Comparison of ENCODE assay signal across 1 cellular context in the genomic region with DNA sequence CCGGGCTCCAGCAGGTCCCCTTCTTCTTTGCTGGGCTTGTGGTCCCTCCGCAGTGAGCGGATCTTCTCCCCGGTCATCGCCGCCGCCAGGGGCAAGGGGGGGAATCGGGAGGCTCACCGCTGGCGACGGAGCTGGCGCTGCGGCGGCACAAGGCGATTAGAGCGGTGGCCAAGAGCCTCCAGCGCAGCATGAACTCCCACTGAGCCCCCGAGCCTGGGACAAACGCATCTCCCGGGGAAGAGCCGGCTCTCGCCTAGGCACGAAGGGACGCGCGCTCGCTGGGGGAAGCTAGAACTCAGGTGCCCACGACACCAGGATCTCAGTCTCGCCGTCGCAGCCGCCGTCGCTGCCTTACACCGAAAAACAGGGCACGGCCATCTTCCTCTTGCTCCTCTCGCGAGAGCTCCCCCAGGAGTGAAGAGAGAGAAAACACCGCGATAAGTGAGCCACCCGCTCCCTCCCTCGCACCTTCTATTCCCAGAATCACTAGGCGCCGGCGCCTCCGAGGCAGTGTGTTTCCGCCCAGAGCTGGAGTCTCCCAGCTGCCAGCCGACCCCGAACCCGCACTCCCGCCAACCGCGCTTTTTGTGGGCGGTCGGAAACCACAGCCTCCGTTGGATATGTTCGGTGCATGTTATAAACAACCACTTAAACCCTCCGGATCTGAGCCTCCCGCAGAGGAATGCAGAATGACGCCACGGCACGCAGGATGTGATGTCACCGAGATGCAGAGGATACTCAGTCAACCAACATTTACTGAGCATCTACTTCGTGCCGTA.
TF ChIP-seq lines count a peak whose summit lies in the region.

A gene with protein sequence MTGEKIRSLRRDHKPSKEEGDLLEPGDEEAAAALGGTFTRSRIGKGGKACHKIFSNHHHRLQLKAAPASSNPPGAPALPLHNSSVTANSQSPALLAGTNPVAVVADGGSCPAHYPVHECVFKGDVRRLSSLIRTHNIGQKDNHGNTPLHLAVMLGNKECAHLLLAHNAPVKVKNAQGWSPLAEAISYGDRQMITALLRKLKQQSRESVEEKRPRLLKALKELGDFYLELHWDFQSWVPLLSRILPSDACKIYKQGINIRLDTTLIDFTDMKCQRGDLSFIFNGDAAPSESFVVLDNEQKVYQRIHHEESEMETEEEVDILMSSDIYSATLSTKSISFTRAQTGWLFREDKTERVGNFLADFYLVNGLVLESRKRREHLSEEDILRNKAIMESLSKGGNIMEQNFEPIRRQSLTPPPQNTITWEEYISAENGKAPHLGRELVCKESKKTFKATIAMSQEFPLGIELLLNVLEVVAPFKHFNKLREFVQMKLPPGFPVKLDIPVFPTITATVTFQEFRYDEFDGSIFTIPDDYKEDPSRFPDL (minus strand): TSS at position 391 of the 779 bp plus-strand sequence. CDS start 314 bp downstream, at position 77.

TF ChIP-seq in K562, 482 proteins besides CTCF, POLR2A, EP300 and RAD21 (continued from another document and continues in another):
- TF ChIP-seq, protein P1, sequence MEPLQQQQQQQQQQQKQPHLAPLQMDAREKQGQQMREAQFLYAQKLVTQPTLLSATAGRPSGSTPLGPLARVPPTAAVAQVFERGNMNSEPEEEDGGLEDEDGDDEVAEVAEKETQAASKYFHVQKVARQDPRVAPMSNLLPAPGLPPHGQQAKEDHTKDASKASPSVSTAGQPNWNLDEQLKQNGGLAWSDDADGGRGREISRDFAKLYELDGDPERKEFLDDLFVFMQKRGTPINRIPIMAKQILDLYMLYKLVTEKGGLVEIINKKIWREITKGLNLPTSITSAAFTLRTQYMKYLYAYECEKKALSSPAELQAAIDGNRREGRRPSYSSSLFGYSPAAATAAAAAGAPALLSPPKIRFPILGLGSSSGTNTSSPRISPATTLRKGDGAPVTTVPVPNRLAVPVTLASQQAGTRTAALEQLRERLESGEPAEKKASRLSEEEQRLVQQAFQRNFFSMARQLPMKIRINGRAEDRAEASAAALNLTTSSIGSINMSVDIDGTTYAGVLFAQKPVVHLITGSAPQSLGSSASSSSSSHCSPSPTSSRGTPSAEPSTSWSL (CRISPR knock-in tag; IDR thresholded peaks at IDR 0.05; ENCODE audit: borderline replicate concordance), result no peak
- TF ChIP-seq, protein P2, sequence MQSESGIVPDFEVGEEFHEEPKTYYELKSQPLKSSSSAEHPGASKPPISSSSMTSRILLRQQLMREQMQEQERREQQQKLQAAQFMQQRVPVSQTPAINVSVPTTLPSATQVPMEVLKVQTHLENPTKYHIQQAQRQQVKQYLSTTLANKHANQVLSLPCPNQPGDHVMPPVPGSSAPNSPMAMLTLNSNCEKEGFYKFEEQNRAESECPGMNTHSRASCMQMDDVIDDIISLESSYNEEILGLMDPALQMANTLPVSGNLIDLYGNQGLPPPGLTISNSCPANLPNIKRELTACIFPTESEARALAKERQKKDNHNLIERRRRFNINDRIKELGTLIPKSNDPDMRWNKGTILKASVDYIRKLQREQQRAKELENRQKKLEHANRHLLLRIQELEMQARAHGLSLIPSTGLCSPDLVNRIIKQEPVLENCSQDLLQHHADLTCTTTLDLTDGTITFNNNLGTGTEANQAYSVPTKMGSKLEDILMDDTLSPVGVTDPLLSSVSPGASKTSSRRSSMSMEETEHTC (IDR thresholded peaks at IDR 0.05), result no peak
- no peak for TF ChIP-seq ZNF384 (IDR thresholded peaks at IDR 0.05; ENCODE audit: low read depth, low read length)
- TF ChIP-seq JUND (IDR thresholded peaks at IDR 0.05; ENCODE audit: borderline replicate concordance, low read depth, low read length), result peak; percentile 75
- peak; percentile 81; the same call in 2 of the 3 replicates for TF ChIP-seq JUND (tag; IDR thresholded peaks at IDR 0.05; ENCODE audit: borderline replicate concordance, low read depth, low read length)
- TF ChIP-seq, protein P3, sequence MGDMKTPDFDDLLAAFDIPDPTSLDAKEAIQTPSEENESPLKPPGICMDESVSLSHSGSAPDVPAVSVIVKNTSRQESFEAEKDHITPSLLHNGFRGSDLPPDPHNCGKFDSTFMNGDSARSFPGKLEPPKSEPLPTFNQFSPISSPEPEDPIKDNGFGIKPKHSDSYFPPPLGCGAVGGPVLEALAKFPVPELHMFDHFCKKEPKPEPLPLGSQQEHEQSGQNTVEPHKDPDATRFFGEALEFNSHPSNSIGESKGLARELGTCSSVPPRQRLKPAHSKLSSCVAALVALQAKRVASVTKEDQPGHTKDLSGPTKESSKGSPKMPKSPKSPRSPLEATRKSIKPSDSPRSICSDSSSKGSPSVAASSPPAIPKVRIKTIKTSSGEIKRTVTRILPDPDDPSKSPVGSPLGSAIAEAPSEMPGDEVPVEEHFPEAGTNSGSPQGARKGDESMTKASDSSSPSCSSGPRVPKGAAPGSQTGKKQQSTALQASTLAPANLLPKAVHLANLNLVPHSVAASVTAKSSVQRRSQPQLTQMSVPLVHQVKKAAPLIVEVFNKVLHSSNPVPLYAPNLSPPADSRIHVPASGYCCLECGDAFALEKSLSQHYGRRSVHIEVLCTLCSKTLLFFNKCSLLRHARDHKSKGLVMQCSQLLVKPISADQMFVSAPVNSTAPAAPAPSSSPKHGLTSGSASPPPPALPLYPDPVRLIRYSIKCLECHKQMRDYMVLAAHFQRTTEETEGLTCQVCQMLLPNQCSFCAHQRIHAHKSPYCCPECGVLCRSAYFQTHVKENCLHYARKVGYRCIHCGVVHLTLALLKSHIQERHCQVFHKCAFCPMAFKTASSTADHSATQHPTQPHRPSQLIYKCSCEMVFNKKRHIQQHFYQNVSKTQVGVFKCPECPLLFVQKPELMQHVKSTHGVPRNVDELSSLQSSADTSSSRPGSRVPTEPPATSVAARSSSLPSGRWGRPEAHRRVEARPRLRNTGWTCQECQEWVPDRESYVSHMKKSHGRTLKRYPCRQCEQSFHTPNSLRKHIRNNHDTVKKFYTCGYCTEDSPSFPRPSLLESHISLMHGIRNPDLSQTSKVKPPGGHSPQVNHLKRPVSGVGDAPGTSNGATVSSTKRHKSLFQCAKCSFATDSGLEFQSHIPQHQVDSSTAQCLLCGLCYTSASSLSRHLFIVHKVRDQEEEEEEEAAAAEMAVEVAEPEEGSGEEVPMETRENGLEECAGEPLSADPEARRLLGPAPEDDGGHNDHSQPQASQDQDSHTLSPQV (IDR thresholded peaks at IDR 0.05), result no peak
- TF ChIP-seq ZKSCAN3 (CRISPR knock-in tag; IDR thresholded peaks at IDR 0.05), result no peak
- TF ChIP-seq, protein P4, sequence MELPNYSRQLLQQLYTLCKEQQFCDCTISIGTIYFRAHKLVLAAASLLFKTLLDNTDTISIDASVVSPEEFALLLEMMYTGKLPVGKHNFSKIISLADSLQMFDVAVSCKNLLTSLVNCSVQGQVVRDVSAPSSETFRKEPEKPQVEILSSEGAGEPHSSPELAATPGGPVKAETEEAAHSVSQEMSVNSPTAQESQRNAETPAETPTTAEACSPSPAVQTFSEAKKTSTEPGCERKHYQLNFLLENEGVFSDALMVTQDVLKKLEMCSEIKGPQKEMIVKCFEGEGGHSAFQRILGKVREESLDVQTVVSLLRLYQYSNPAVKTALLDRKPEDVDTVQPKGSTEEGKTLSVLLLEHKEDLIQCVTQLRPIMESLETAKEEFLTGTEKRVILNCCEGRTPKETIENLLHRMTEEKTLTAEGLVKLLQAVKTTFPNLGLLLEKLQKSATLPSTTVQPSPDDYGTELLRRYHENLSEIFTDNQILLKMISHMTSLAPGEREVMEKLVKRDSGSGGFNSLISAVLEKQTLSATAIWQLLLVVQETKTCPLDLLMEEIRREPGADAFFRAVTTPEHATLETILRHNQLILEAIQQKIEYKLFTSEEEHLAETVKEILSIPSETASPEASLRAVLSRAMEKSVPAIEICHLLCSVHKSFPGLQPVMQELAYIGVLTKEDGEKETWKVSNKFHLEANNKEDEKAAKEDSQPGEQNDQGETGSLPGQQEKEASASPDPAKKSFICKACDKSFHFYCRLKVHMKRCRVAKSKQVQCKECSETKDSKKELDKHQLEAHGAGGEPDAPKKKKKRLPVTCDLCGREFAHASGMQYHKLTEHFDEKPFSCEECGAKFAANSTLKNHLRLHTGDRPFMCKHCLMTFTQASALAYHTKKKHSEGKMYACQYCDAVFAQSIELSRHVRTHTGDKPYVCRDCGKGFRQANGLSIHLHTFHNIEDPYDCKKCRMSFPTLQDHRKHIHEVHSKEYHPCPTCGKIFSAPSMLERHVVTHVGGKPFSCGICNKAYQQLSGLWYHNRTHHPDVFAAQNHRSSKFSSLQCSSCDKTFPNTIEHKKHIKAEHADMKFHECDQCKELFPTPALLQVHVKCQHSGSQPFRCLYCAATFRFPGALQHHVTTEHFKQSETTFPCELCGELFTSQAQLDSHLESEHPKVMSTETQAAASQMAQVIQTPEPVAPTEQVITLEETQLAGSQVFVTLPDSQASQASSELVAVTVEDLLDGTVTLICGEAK (IDR thresholded peaks at IDR 0.05), result peak; percentile 84
- TF ChIP-seq, protein P4 (CRISPR knock-in tag; IDR thresholded peaks at IDR 0.05), result no peak
- TF ChIP-seq TARDBP (IDR thresholded peaks at IDR 0.05), result peak; percentile 94
- TF ChIP-seq RBM17 (IDR thresholded peaks at IDR 0.05; ENCODE audit: borderline replicate concordance, low read depth, low read length), result no peak
- TF ChIP-seq POLR2AphosphoS5 (IDR thresholded peaks at IDR 0.05; ENCODE audit: control insufficient read depth, insufficient read depth, low read depth, low read length), result no peak; the same call in 1 of the 2 replicates
- TF ChIP-seq ARID1B (IDR thresholded peaks at IDR 0.05), result peak; percentile 47
- peak; percentile 98 for TF ChIP-seq CREM (IDR thresholded peaks at IDR 0.05; ENCODE audit: low read depth)
- TF ChIP-seq, protein P5, sequence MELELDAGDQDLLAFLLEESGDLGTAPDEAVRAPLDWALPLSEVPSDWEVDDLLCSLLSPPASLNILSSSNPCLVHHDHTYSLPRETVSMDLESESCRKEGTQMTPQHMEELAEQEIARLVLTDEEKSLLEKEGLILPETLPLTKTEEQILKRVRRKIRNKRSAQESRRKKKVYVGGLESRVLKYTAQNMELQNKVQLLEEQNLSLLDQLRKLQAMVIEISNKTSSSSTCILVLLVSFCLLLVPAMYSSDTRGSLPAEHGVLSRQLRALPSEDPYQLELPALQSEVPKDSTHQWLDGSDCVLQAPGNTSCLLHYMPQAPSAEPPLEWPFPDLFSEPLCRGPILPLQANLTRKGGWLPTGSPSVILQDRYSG (tag; conservative IDR thresholded peaks at IDR 0.05; ENCODE audit: low read depth), result no peak
- no peak for TF ChIP-seq PHTF2 (CRISPR knock-in tag; IDR thresholded peaks at IDR 0.05)
- no peak for TF ChIP-seq XRCC4 (IDR thresholded peaks at IDR 0.05; ENCODE audit: extremely low read depth, insufficient read depth, insufficient read length)
- TF ChIP-seq CBX2 (IDR thresholded peaks at IDR 0.05; ENCODE audit: insufficient read depth, low read length, poor library complexity, severe bottlenecking), result no peak
- no peak; the same call in 1 of the 2 replicates for TF ChIP-seq SMARCC2 (IDR thresholded peaks at IDR 0.05; ENCODE audit: low read depth)
- TF ChIP-seq, protein P6, sequence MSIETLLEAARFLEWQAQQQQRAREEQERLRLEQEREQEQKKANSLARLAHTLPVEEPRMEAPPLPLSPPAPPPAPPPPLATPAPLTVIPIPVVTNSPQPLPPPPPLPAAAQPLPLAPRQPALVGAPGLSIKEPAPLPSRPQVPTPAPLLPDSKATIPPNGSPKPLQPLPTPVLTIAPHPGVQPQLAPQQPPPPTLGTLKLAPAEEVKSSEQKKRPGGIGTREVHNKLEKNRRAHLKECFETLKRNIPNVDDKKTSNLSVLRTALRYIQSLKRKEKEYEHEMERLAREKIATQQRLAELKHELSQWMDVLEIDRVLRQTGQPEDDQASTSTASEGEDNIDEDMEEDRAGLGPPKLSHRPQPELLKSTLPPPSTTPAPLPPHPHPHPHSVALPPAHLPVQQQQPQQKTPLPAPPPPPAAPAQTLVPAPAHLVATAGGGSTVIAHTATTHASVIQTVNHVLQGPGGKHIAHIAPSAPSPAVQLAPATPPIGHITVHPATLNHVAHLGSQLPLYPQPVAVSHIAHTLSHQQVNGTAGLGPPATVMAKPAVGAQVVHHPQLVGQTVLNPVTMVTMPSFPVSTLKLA (conservative IDR thresholded peaks at IDR 0.05), result peak; percentile 62 to 75
- peak; percentile 65; the same call in 1 of the 2 replicates for TF ChIP-seq TEAD2 (tag; IDR thresholded peaks at IDR 0.05)
- peak; percentile 40 for TF ChIP-seq RBM22 (IDR thresholded peaks at IDR 0.05; ENCODE audit: low read depth, low read length, poor library complexity, severe bottlenecking)
- no peak for TF ChIP-seq U2AF2 (optimal IDR thresholded peaks at IDR 0.05; ENCODE audit: low read depth, low read length)
- TF ChIP-seq, protein P7, sequence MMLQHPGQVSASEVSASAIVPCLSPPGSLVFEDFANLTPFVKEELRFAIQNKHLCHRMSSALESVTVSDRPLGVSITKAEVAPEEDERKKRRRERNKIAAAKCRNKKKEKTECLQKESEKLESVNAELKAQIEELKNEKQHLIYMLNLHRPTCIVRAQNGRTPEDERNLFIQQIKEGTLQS (IDR thresholded peaks at IDR 0.05), result peak; percentile 94
- TF ChIP-seq, protein P7 (CRISPR knock-in tag; conservative IDR thresholded peaks at IDR 0.05), result peak; percentile 54
- TF ChIP-seq ZNF165 (CRISPR knock-in tag; IDR thresholded peaks at IDR 0.05; ENCODE audit: borderline replicate concordance), result no peak
